Comparison of ENCODE assay signal across 9 cellular contexts in genomic region chr4:176319237-176319703, GRCh38. TPM values are rescaled to one million over a fixed set of nuclear protein-coding genes. Genes with fewer than 3 reads are reported as not detected.
A peak's percentile ranks its signal among the peaks of the same experiment; 100 is the strongest.
DNase-seq lines count a peak whose midpoint lies in the region; ATAC-seq and TF ChIP-seq lines count a peak whose summit lies in the region.
"Had no signal": no experiment of that assay in that cellular context is flagged by ENCODE, and none has a peak within 500 bp of the region (broad histone marks: within the 10 kb centered on the region; RNA-seq: fewer than 3 reads in every experiment).

No MANE protein-coding gene starts in this region.

- H3K9me3 ChIP-seq in CD8-positive, alpha-beta T cell (ENCODE audit: low read length) = no peaks in the 10 kb centered on the region
- H3K9me3 ChIP-seq in endocrine pancreas (ENCODE audit: control insufficient read depth, low read length) = no peaks in the 10 kb centered on the region

- peaks cover 13% of the 10 kb centered on the region for H3K36me3 Mint-ChIP-seq in CD8-positive, alpha-beta T cell
- H3K36me3 Mint-ChIP-seq in nephron progenitor cell (ENCODE audit: low read depth) = peaks cover 2% of the 10 kb centered on the region

- CTCF ChIA-PET in CD8-positive, alpha-beta T cell (lab: Charles Lee) = no interaction called here

- H3K27ac Mint-ChIP-seq in CD8-positive, alpha-beta T cell = peak overlapping the region; percentile 94
- peak overlapping the region; percentile 99 for H3K27ac Mint-ChIP-seq in nephron progenitor cell

- no peaks in the 10 kb centered on the region for H3K27me3 Mint-ChIP-seq in CD8-positive, alpha-beta T cell (ENCODE audit: low read depth)
- H3K27me3 Mint-ChIP-seq in nephron progenitor cell (ENCODE audit: low read depth, poor library complexity) = no peaks in the 10 kb centered on the region

- H3K36me3 ChIP-seq in CD8-positive, alpha-beta T cell (ENCODE audit: insufficient read depth, low read length) = no peaks in the 10 kb centered on the region
- no peaks in the 10 kb centered on the region for H3K36me3 ChIP-seq in endocrine pancreas (ENCODE audit: control insufficient read depth, insufficient read depth, low read length)

- H3K9ac ChIP-seq in endocrine pancreas (ENCODE audit: control insufficient read depth, insufficient read depth, low read length) = peak overlapping the region; percentile 45

- peak overlapping the region; percentile 90 for H3K4me3 Mint-ChIP-seq in CD8-positive, alpha-beta T cell
- H3K4me3 Mint-ChIP-seq in nephron progenitor cell = peak overlapping the region; percentile 93

- DNase-seq in CD8-positive, alpha-beta T cell = no peak
- DNase-seq in NCI-H82 (lab: John Stamatoyannopoulos, UW) (peak; percentile 75), nephron progenitor cell (no peak), KG1 (lab: John Stamatoyannopoulos, UW) (no peak), NCI-H128 (lab: John Stamatoyannopoulos, UW; ENCODE audit: unreplicated experiment) (no peak)
- no peak for DNase-seq in NK-92 treated with Interleukin-12 subunit alpha and Interleukin-12 subunit beta, amount 100 ng/mL, for 24 hours (lab: John Stamatoyannopoulos, UW)

- no peaks in the 10 kb centered on the region for H3K9me3 Mint-ChIP-seq in CD8-positive, alpha-beta T cell
- no peaks in the 10 kb centered on the region for H3K9me3 Mint-ChIP-seq in nephron progenitor cell

- no peaks in the 10 kb centered on the region for H3K27me3 ChIP-seq in CD8-positive, alpha-beta T cell (ENCODE audit: insufficient read depth, low read length)
- no peaks in the 10 kb centered on the region for H3K27me3 ChIP-seq in endocrine pancreas (ENCODE audit: control insufficient read depth, insufficient read depth, low read length)

- peak overlapping the region; percentile 96 for H3K27ac ChIP-seq in CD8-positive, alpha-beta T cell (ENCODE audit: low read depth, low read length)

- ATAC-seq in CD8-positive, alpha-beta T cell = no peak
- ATAC-seq in GM19397 (IDR thresholded peaks at IDR 0.05; ENCODE audit: unreplicated experiment) = no peak

- intact Hi-C loops in CD8-positive, alpha-beta T cell (cut with DNase I, micrococcal nuclease) = loop anchor here in 1 of 2 experiments (1.0 to 5.0 kb wide), 2 partner anchors 124 to 252 kb away; partner anchors contain the start of genes SPATA4 and WDR17

- POLR2A ChIA-PET in CD8-positive, alpha-beta T cell (lab: Charles Lee) = no interaction called here

- peak overlapping the region; percentile 93 for H3K4me3 ChIP-seq in CD8-positive, alpha-beta T cell (ENCODE audit: low read depth, low read length)
- peak overlapping the region; percentile 90 for H3K4me3 ChIP-seq in endocrine pancreas (ENCODE audit: control insufficient read depth, insufficient read depth, low read length)

- peaks cover 49% of the 10 kb centered on the region for H3K4me1 Mint-ChIP-seq in CD8-positive, alpha-beta T cell (ENCODE audit: low read depth)
- H3K4me1 Mint-ChIP-seq in nephron progenitor cell = peaks cover 46% of the 10 kb centered on the region

- H3K4me1 ChIP-seq in CD8-positive, alpha-beta T cell (ENCODE audit: insufficient read depth, low read length) = peaks cover 32% of the 10 kb centered on the region
- H3K4me1 ChIP-seq in endocrine pancreas (ENCODE audit: control insufficient read depth, insufficient read depth, low read length) = peaks cover 20% of the 10 kb centered on the region

- TF ChIP-seq CTCF in CD8-positive, alpha-beta T cell (IDR thresholded peaks at IDR 0.05) = no peak
- TF ChIP-seq CTCF in nephron progenitor cell (IDR thresholded peaks at IDR 0.05) = no peak

RNA-seq across cellular contexts. Expression of gene SPCS3, which starts 0.5 kb away (rescaled TPM):
- 100 to 1,000 TPM; 162 to 170 TPM for total RNA-seq in CD8-positive, alpha-beta T cell

RNA-seq across cellular contexts. Expression of gene ASB5, which starts 50.2 kb away (rescaled TPM):
- not detected for total RNA-seq in CD8-positive, alpha-beta T cell
- total RNA-seq: pulmonary artery endothelial cell had no signal
